ENCODE assay signal across 27 cellular contexts in the genomic region with DNA sequence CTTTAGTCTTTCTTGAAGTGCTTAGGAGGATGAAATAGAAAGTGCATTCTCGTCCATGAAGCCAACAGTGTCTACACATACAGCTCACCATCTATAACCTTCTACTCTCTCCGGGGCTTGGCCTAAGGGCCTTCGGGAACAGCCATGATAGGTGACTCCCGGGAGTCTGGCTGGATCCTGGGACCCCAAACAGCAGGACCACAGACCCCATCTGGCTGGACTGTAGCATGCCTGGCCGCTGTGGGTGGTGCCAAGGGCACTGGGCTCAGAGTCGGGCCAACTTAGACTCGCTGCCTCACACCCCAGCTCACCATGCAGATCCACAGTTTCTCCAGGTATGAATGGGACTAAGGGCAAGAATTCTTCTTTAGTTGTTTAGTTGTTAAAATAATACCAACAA. TPM values are rescaled to one million over a fixed set of nuclear protein-coding genes. Genes with fewer than 3 reads are reported as not detected.
"Had no signal": no experiment of that assay in that cellular context is flagged by ENCODE, and none has a peak within 500 bp of the region (broad histone marks: within the 10 kb centered on the region; RNA-seq: fewer than 3 reads in every experiment).

No MANE protein-coding gene starts in this region.

- H3K4me1 ChIP-seq: stomach, suprapubic skin, testis, thyroid gland, tibial artery, tibial nerve, transverse colon, upper lobe of left lung, upper lobe of right lung, uterus, vagina had no signal

- H3K27me3 ChIP-seq: testis, thyroid gland, tibial nerve, transverse colon, upper lobe of left lung, upper lobe of right lung, uterus, vagina had no signal

- H3K4me3 ChIP-seq: stomach, suprapubic skin, testis, thoracic aorta, thyroid gland, tibial artery, tibial nerve, transverse colon, upper lobe of left lung, upper lobe of right lung, uterus, vagina had no signal

- DNase-seq: stimulated activated CD4-positive, alpha-beta T cell treated with anti-CD3 and anti-CD28 coated beads, Interleukin-2, amount 100 ng/mL, for 48 hours; stimulated activated CD4-positive, alpha-beta T cell treated with anti-CD3 and anti-CD28 coated beads, Interleukin-4, amount 100 ng/mL, for 1 hour; stimulated activated CD4-positive, alpha-beta T cell treated with anti-CD3 and anti-CD28 coated beads, Interleukin-4, amount 100 ng/mL, for 24 hours; stimulated activated CD4-positive, alpha-beta T cell treated with anti-CD3 and anti-CD28 coated beads, Interleukin-4, amount 100 ng/mL, for 4 hours; stimulated activated CD8-positive, alpha-beta memory T cell treated with anti-CD3 and anti-CD28 coated beads, Interleukin-4, amount 100 ng/mL, for 48 hours; stimulated activated naive B cell treated with anti-CD40 and anti-IgM and Interleukin-4, amounts not matched to agents 10 μg/mL and 1 μg/mL and 100 μg/mL, for 72 hours; stimulated activated naive CD4-positive, alpha-beta T cell; stimulated activated naive CD4-positive, alpha-beta T cell treated with Interleukin-2 at 50 U/mL for 16 hours; stimulated activated naive CD8-positive, alpha-beta T cell treated with anti-CD3 and anti-CD28 coated beads, Interleukin-15, amount 100 ng/mL, for 72 hours; stimulated activated naive CD8-positive, alpha-beta T cell treated with anti-CD3 and anti-CD28 coated beads, Interleukin-15, Interleukin-2, amounts not matched to agents 100 U/mL and 50 U/mL, for 24 hours; stomach; substantia nigra; testis; thyroid gland; tibial artery; transverse colon; trophoblast cell; upper lobe of right lung; uterus had no signal

- H3K27ac ChIP-seq: stomach, suprapubic skin, testis, thoracic aorta, thyroid gland, tibial artery, tibial nerve, transverse colon, upper lobe of left lung, upper lobe of right lung, uterus, vagina had no signal

- ATAC-seq: stimulated activated effector memory CD8-positive, alpha-beta T cell treated with anti-CD3 and anti-CD28 coated beads, Interleukin-12 subunit alpha, Interleukin-12 subunit beta, amount 100 ng/mL, for 72 hours; stimulated activated memory B cell treated with anti-CD40 and anti-IgM and Interleukin-4, amounts not matched to agents 10 μg/mL and 1 μg/mL and 100 μg/mL, for 72 hours; stimulated activated naive B cell treated with anti-CD40 and anti-IgM and Interleukin-4, amounts not matched to agents 10 μg/mL and 1 μg/mL and 100 μg/mL, for 72 hours; stimulated activated naive CD8-positive, alpha-beta T cell treated with anti-CD3 and anti-CD28 coated beads, Interleukin-15, amount 100 ng/mL, for 72 hours; stimulated activated naive CD8-positive, alpha-beta T cell treated with anti-CD3 and anti-CD28 coated beads, Interleukin-15, Interleukin-2, amounts not matched to agents 100 U/mL and 50 U/mL, for 24 hours; upper lobe of right lung had no signal

- H3K9me3 ChIP-seq: stomach, suprapubic skin, testis, thoracic aorta, thyroid gland, tibial artery, tibial nerve, transverse colon, upper lobe of left lung, upper lobe of right lung, uterus, vagina had no signal

- H3K36me3 ChIP-seq: stomach, suprapubic skin, thoracic aorta, thyroid gland, tibial artery, tibial nerve, transverse colon, upper lobe of left lung, upper lobe of right lung, uterus, vagina had no signal

RNA-seq across cellular contexts. Expression of gene GABBR2, which starts 16.3 kb away (rescaled TPM):
- total RNA-seq: subcutaneous adipose tissue, thoracic aorta, transverse colon, vagina had no signal
